In genomic region chr6:39951716-39952115, GRCh38 we compare ENCODE assay signal across 18 cellular contexts. TPM values are rescaled to one million over a fixed set of nuclear protein-coding genes. Genes with fewer than 3 reads are reported as not detected.
"Had no signal": no experiment of that assay in that cellular context is flagged by ENCODE, and none has a peak within 500 bp of the region (broad histone marks: within the 10 kb centered on the region; RNA-seq: fewer than 3 reads in every experiment).

No MANE protein-coding gene starts in this region.

- H3K9me3 ChIP-seq: mucosa of descending colon, pancreas had no signal

- DNase-seq: activated CD4-positive, alpha-beta T cell treated with anti-CD3 and anti-CD28 coated beads for 48 hours; activated CD8-positive, alpha-beta memory T cell treated with anti-CD3 and anti-CD28 coated beads, Interleukin-2, amount 50 U/mL, for 4 hours; activated CD8-positive, alpha-beta T cell treated with anti-CD3 and anti-CD28 coated beads, Interleukin-2, amount 10 ng/mL, durations not matched to agents 7 days and 5 days; activated gamma-delta T cell treated with Interleukin-2 at 50 U/mL for 16 hours; amygdala; dorsolateral prefrontal cortex; endodermal cell; kidney glomerular epithelial cell; mammary epithelial cell; mucosa of descending colon; naive thymus-derived CD4-positive, alpha-beta T cell; pancreas; small intestine; stimulated activated CD4-positive, alpha-beta T cell treated with anti-CD3 and anti-CD28 coated beads, Interleukin-4, amount 100 ng/mL, for 4 hours; stimulated activated CD8-positive, alpha-beta memory T cell treated with anti-CD3 and anti-CD28 coated beads, Interleukin-4, amount 100 ng/mL, for 48 hours; stimulated activated naive CD4-positive, alpha-beta T cell treated with Interleukin-2 at 50 U/mL for 16 hours; SW 1271 had no signal

- H3K36me3 ChIP-seq: pancreas had no signal

- ATAC-seq: activated CD8-positive, alpha-beta T cell treated with anti-CD3 and anti-CD28 coated beads, Interleukin-2, amount 10 ng/mL, durations not matched to agents 7 days and 5 days; mucosa of descending colon; naive thymus-derived CD4-positive, alpha-beta T cell; WTC11 had no signal

- H3K4me3 ChIP-seq: dorsolateral prefrontal cortex, mucosa of descending colon, pancreas had no signal

- H3K27me3 ChIP-seq: pancreas had no signal

- H3K4me1 ChIP-seq: pancreas had no signal

- H3K27ac ChIP-seq: dorsolateral prefrontal cortex, pancreas had no signal

RNA-seq across cellular contexts. Expression of gene MOCS1, which starts 17.5 kb away (rescaled TPM):
- total RNA-seq: activated CD8-positive, alpha-beta T cell treated with anti-CD3 and anti-CD28 coated beads, Interleukin-2, amount 10 ng/mL, durations not matched to agents 7 days and 5 days had no signal
